Comparison of ENCODE assay signal across 20 cellular contexts in the genomic region with DNA sequence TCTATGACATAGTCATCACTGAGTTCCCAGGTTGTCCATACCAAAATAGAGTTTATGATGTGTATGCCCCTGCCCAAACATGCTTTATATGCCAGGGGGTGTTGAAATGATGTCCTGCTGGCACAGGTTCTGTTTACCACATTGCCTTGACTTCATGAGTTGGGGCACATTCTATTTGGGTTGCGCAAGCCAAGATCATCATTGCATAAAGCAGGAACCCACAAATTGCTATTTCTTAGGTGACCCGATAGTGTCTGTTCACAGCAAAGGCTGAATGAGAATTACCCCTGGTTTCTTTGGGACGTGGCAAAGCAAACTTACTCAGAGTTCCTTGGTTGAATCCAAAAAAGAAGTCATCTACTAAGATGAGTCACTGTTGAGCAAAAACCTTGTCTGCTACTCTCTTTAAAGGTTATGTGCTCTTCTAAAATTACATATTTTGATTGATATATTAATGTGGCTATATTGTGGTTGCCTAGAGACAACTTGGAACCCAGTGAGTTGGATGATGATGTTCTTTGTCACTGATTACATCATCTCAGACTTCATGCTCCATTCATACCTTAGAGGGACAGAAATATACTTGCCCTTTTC.
DNase-seq lines count a peak whose midpoint lies in the region; ATAC-seq and TF ChIP-seq lines count a peak whose summit lies in the region.
"Had no signal": no experiment of that assay in that cellular context is flagged by ENCODE, and none has a peak within 500 bp of the region (broad histone marks: within the 10 kb centered on the region; RNA-seq: fewer than 3 reads in every experiment).

No MANE protein-coding gene starts in this region.

- no peaks in the 10 kb centered on the region for H3K36me3 ChIP-seq in brain microvascular endothelial cell (replicated peaks)
- H3K36me3 ChIP-seq: colonic mucosa, ovary, vagina had no signal

- in situ Hi-C loops in astrocyte of the spinal cord (cut with HindIII; ENCODE audit: low sequenced_read_pairs) (no loop called here), brain microvascular endothelial cell (cut with HindIII; ENCODE audit: low pct_ligation_motif_present, low sequenced_read_pairs) (no loop called here)

- peak; percentile 52 for DNase-seq in AG09309 (ENCODE audit: low read depth)
- DNase-seq in HT1080 (ENCODE audit: low read depth) = peak; percentile 75
- peak; percentile 83 for DNase-seq in astrocyte of the spinal cord (ENCODE audit: low read depth, low spot score)
- peak; percentile 68 for DNase-seq in iris pigment epithelial cell (ENCODE audit: low read depth)
- DNase-seq in stimulated activated naive CD4-positive, alpha-beta T cell treated with Interleukin-2 at 50 U/mL for 16 hours (lab: John Stamatoyannopoulos, UW) = no peak
- no peak for DNase-seq in brain microvascular endothelial cell
- DNase-seq: activated CD8-positive, alpha-beta T cell treated with anti-CD3 and anti-CD28 coated beads, Interleukin-2, amount 10 ng/mL, durations not matched to agents 7 days and 5 days; colonic mucosa; hypothalamus; Kasumi-1; left cardiac atrium; NCI-H187 treated with DMSO at 0.1 percent for 48 hours; ovary had no signal

- H3K27me3 ChIP-seq in brain microvascular endothelial cell (replicated peaks) = no peaks in the 10 kb centered on the region
- H3K27me3 ChIP-seq: colonic mucosa, ovary, vagina had no signal

- TF ChIP-seq CTCF in AG09309 (IDR thresholded peaks at IDR 0.05; ENCODE audit: control insufficient read depth, insufficient read depth, low read depth, low read length, missing control alignments) = no peak
- no peak for TF ChIP-seq CTCF in astrocyte of the spinal cord (IDR thresholded peaks at IDR 0.05; ENCODE audit: low read depth, low read length)
- no peak for TF ChIP-seq CTCF in brain microvascular endothelial cell (IDR thresholded peaks at IDR 0.05; ENCODE audit: low read depth, low read length, missing control alignments)

- no peak for ATAC-seq in GM21529 (IDR thresholded peaks at IDR 0.05; ENCODE audit: unreplicated experiment)
- ATAC-seq in GM18520 (IDR thresholded peaks at IDR 0.05; ENCODE audit: unreplicated experiment) = no peak
- ATAC-seq: activated CD8-positive, alpha-beta T cell treated with anti-CD3 and anti-CD28 coated beads, Interleukin-2, amount 10 ng/mL, durations not matched to agents 7 days and 5 days; left cardiac atrium; Panc1; stimulated activated memory B cell treated with anti-CD40 and anti-IgM and Interleukin-4, amounts not matched to agents 10 μg/mL and 1 μg/mL and 100 μg/mL, for 72 hours had no signal

- H3K4me3 ChIP-seq in AG09309 (ENCODE audit: control insufficient read depth, low read depth, low read length) (no peak overlapping the region), astrocyte of the spinal cord (ENCODE audit: low read depth, low read length) (no peak overlapping the region), brain microvascular endothelial cell (ENCODE audit: low read depth, low read length) (no peak overlapping the region)
- H3K4me3 ChIP-seq: colonic mucosa, ovary, vagina had no signal

- no peak overlapping the region for H3K27ac ChIP-seq in brain microvascular endothelial cell
- H3K27ac ChIP-seq: colonic mucosa, HL-60, ovary, vagina, VCaP had no signal

Comparison
In these comparisons a context has a peak if more than half of its experiments do, and no peak if none do; other contexts are left out.
1. DNase-seq: peak in AG09309 (single experiment), HT1080 (single experiment), astrocyte of the spinal cord (single experiment) and iris pigment epithelial cell (single experiment); none in stimulated activated naive CD4-positive, alpha-beta T cell treated with Interleukin-2 at 50 U/mL for 16 hours (single experiment) and brain microvascular endothelial cell (single experiment).